Comparison of ENCODE assay signal across 29 cellular contexts in the genomic region with DNA sequence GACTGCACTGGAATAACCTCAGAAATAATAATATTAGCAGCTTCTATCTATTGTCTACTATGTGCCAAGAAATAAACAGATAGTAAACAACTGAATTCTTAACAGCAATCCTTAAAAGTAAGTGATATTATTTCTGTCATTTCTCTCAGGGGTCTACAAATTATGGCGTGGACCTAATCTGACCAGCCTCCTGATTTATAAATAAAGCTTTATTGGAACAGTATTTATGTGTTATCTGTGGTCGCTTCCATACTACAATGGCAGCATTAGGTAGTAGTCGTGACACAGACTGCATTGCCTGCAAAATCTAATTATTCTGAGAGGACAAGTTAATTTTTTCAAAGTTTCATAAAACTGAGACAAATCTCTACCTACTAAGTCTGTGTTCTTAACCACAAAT.
"Had no signal": no experiment of that assay in that cellular context is flagged by ENCODE, and none has a peak within 500 bp of the region (broad histone marks: within the 10 kb centered on the region; RNA-seq: fewer than 3 reads in every experiment).

No MANE protein-coding gene starts in this region.

- H2AFZ ChIP-seq: hepatocyte had no signal

- FAIRE-seq: colon, endometrium, endothelial cell of umbilical vein, frontal cortex had no signal

- DNase-seq: colonic mucosa; cortex of kidney; dermis blood vessel endothelial cell; dorsolateral prefrontal cortex; effector CD4-positive, alpha-beta T cell; effector CD8-positive, alpha-beta T cell; effector memory CD4-positive, alpha-beta T cell; effector memory CD8-positive, alpha-beta T cell; endodermal cell; erythroblast; esophagus squamous epithelium; foreskin fibroblast; foreskin keratinocyte; foreskin melanocyte; gastrocnemius medialis; glutamatergic neuron; head of caudate nucleus; heart left ventricle; heart right ventricle had no signal

- ATAC-seq: effector memory CD8-positive, alpha-beta T cell; esophagus mucosa; foreskin keratinocyte; gastrocnemius medialis; gastroesophageal sphincter; heart left ventricle; heart right ventricle had no signal

- H3K27me3 ChIP-seq: colonic mucosa, dorsolateral prefrontal cortex, esophagus muscularis mucosa, esophagus squamous epithelium, foreskin keratinocyte, gastrocnemius medialis, gastroesophageal sphincter, heart left ventricle, heart right ventricle, hepatocyte had no signal

- H3K4me3 ChIP-seq: colonic mucosa, coronary artery, dorsolateral prefrontal cortex, esophagus muscularis mucosa, esophagus squamous epithelium, gastrocnemius medialis, gastroesophageal sphincter, heart left ventricle, heart right ventricle, hepatocyte had no signal

- H3K36me3 ChIP-seq: colonic mucosa, esophagus muscularis mucosa, esophagus squamous epithelium, gastrocnemius medialis, gastroesophageal sphincter, heart left ventricle, heart right ventricle had no signal

- H3K79me2 ChIP-seq: hepatocyte had no signal

- H3K4me1 ChIP-seq: colonic mucosa, esophagus muscularis mucosa, esophagus squamous epithelium, foreskin keratinocyte, gastrocnemius medialis, gastroesophageal sphincter, heart left ventricle, heart right ventricle had no signal

- H3K4me2 ChIP-seq: hepatocyte had no signal

- H3K9me3 ChIP-seq: colonic mucosa, esophagus muscularis mucosa, esophagus squamous epithelium, gastrocnemius medialis, gastroesophageal sphincter, heart left ventricle had no signal

- H3K27ac ChIP-seq: colonic mucosa, coronary artery, dorsolateral prefrontal cortex, epithelial cell of prostate, esophagus muscularis mucosa, esophagus squamous epithelium, foreskin keratinocyte, gastrocnemius medialis, gastroesophageal sphincter, heart left ventricle, heart right ventricle, hepatocyte had no signal
